ENCODE assay signal across 8 cellular contexts in genomic region chr1:114670083-114671010, GRCh38. TPM values are rescaled to one million over a fixed set of nuclear protein-coding genes. Genes with fewer than 3 reads are reported as not detected.
DNase-seq lines count a peak whose midpoint lies in the region; ATAC-seq and TF ChIP-seq lines count a peak whose summit lies in the region.

No MANE protein-coding gene starts in this region.

- peak; percentile 86 for DNase-seq in Calu3
- DNase-seq in HT-29 (ENCODE audit: low spot score): peak; percentile 79
- DNase-seq in Panc1 (ENCODE audit: low read depth, low spot score): peak; percentile 27
- peak; percentile 85 for DNase-seq in fibroblast of mammary gland (ENCODE audit: low read depth)
- DNase-seq in naive thymus-derived CD8-positive, alpha-beta T cell: peak; percentile 62 to 92 (median 80)
- peak; percentile 74 to 90 for DNase-seq in stimulated activated effector memory CD8-positive, alpha-beta T cell treated with anti-CD3 and anti-CD28 coated beads, Interleukin-12 subunit alpha, Interleukin-12 subunit beta, amount 100 ng/mL, for 72 hours (ENCODE audit: low spot score in 2 of 2)

- peak overlapping the region; percentile 75 for H3K4me3 Mint-ChIP-seq in Calu3 (ENCODE audit: low read depth, unreplicated experiment)
- peak overlapping the region; percentile 83 for H3K4me3 Mint-ChIP-seq in activated T-helper 17 cell treated with anti-CD3 and anti-CD28 coated beads, Interleukin-2, amount 50 U/mL, for 72 hours
- H3K4me3 Mint-ChIP-seq in naive thymus-derived CD8-positive, alpha-beta T cell: peak overlapping the region; percentile 91 to 99 (median 96)
- H3K4me3 Mint-ChIP-seq in stimulated activated effector memory CD8-positive, alpha-beta T cell treated with anti-CD3 and anti-CD28 coated beads, Interleukin-12 subunit alpha, Interleukin-12 subunit beta, amount 100 ng/mL, for 72 hours: peak overlapping the region; percentile 83

- H3K27ac Mint-ChIP-seq in Calu3 (ENCODE audit: unreplicated experiment): peak overlapping the region; percentile 59
- peak overlapping the region; percentile 20 for H3K27ac Mint-ChIP-seq in activated T-helper 17 cell treated with anti-CD3 and anti-CD28 coated beads, Interleukin-2, amount 50 U/mL, for 72 hours
- peak overlapping the region; percentile 65 to 98 (median 92) for H3K27ac Mint-ChIP-seq in naive thymus-derived CD8-positive, alpha-beta T cell
- H3K27ac Mint-ChIP-seq in stimulated activated effector memory CD8-positive, alpha-beta T cell treated with anti-CD3 and anti-CD28 coated beads, Interleukin-12 subunit alpha, Interleukin-12 subunit beta, amount 100 ng/mL, for 72 hours: peak overlapping the region; percentile 18

- CTCF ChIA-PET in Calu3 (lab: Charles Lee) (interaction anchor here (0.8 to 1.8 kb wide), 2 partner anchors 25 to 34 kb away, joined by 3 to 10 read pairs; partner anchors contain the start of gene AMPD1), Panc1 (lab: Charles Lee) (no interaction called here)

- peaks cover 2% of the 10 kb centered on the region; the same call in 1 of the 2 replicates for H3K27me3 ChIP-seq in Panc1 (ENCODE audit: control insufficient read depth, insufficient read depth, low read length)

- no peaks in the 10 kb centered on the region for H3K9me3 Mint-ChIP-seq in Calu3 (ENCODE audit: low read depth, unreplicated experiment)
- no peaks in the 10 kb centered on the region for H3K9me3 Mint-ChIP-seq in activated T-helper 17 cell treated with anti-CD3 and anti-CD28 coated beads, Interleukin-2, amount 50 U/mL, for 72 hours
- no peaks in the 10 kb centered on the region for H3K9me3 Mint-ChIP-seq in naive thymus-derived CD8-positive, alpha-beta T cell
- H3K9me3 Mint-ChIP-seq in stimulated activated effector memory CD8-positive, alpha-beta T cell treated with anti-CD3 and anti-CD28 coated beads, Interleukin-12 subunit alpha, Interleukin-12 subunit beta, amount 100 ng/mL, for 72 hours: no peaks in the 10 kb centered on the region

- H3K36me3 ChIP-seq in Panc1 (ENCODE audit: control insufficient read depth, insufficient read depth, low read length): no peaks in the 10 kb centered on the region; the same call in 1 of the 2 replicates

- H3K4me1 Mint-ChIP-seq in Calu3 (ENCODE audit: low read depth, unreplicated experiment): peaks cover 8% of the 10 kb centered on the region
- H3K4me1 Mint-ChIP-seq in activated T-helper 17 cell treated with anti-CD3 and anti-CD28 coated beads, Interleukin-2, amount 50 U/mL, for 72 hours: peaks cover 4% of the 10 kb centered on the region
- peaks cover 2 to 15% (median 10%) of the 10 kb centered on the region in 4 donors for H3K4me1 Mint-ChIP-seq in naive thymus-derived CD8-positive, alpha-beta T cell
- no peaks in the 10 kb centered on the region for H3K4me1 Mint-ChIP-seq in stimulated activated effector memory CD8-positive, alpha-beta T cell treated with anti-CD3 and anti-CD28 coated beads, Interleukin-12 subunit alpha, Interleukin-12 subunit beta, amount 100 ng/mL, for 72 hours

- H3K4me1 ChIP-seq in Panc1 (ENCODE audit: control insufficient read depth, insufficient read depth, low read length): no peaks in the 10 kb centered on the region

- POLR2A ChIA-PET in Panc1 (lab: Charles Lee): interaction anchor here (0.6 kb wide), 1 partner anchor 724 kb away, joined by 5 read pairs; no protein-coding TSS in a partner anchor
- POLR2A ChIA-PET in naive thymus-derived CD8-positive, alpha-beta T cell (lab: Charles Lee): interaction anchor here (0.5 to 2.3 kb wide), 3 partner anchors 45 to 190 kb away, joined by 3 to 8 read pairs (median 4); partner anchors contain the start of gene CSDE1

- H3K4me3 ChIP-seq in Panc1 (ENCODE audit: low read depth in 2 of 2, low read length in 2 of 2): peak overlapping the region; percentile 59 to 71
- H3K4me3 ChIP-seq in fibroblast of mammary gland (ENCODE audit: control insufficient read depth, low read depth, low read length): peak overlapping the region; percentile 81

- BruUV-seq in Calu3 (replicated peaks; lab: Mats Ljungman, UMichigan) (TSS peak; percentile 48), Panc1 (replicated peaks; lab: Mats Ljungman, UMichigan) (no TSS peak)

- no peak overlapping the region for H3K27ac ChIP-seq in Panc1 (ENCODE audit: low read length)

- no peak for TF ChIP-seq CTCF in Calu3 (IDR thresholded peaks at IDR 0.05; ENCODE audit: unreplicated experiment)
- TF ChIP-seq CTCF in Panc1 (IDR thresholded peaks at IDR 0.05): no peak
- TF ChIP-seq CTCF in fibroblast of mammary gland (conservative IDR thresholded peaks at IDR 0.05; ENCODE audit: control insufficient read depth, insufficient read depth, low read depth, low read length): no peak

- ATAC-seq in GM21390 (IDR thresholded peaks at IDR 0.05; ENCODE audit: unreplicated experiment) (peak; percentile 98), Panc1 (peak; percentile 99)
- peak; percentile 98 for ATAC-seq in activated T-helper 17 cell treated with anti-CD3 and anti-CD28 coated beads, Interleukin-2, amount 50 U/mL, for 72 hours (replicated peaks)
- ATAC-seq in naive thymus-derived CD8-positive, alpha-beta T cell: peak; percentile 93 to 95
- peak; percentile 98 for ATAC-seq in stimulated activated effector memory CD8-positive, alpha-beta T cell treated with anti-CD3 and anti-CD28 coated beads, Interleukin-12 subunit alpha, Interleukin-12 subunit beta, amount 100 ng/mL, for 72 hours

- in situ Hi-C loops in Panc1 (cut with HindIII; ENCODE audit: low pct_unique_long_range_greater_than_20kb, low sequenced_read_pairs): no loop called here

- peaks cover 12% of the 10 kb centered on the region for H3K27me3 Mint-ChIP-seq in Calu3 (ENCODE audit: unreplicated experiment)
- H3K27me3 Mint-ChIP-seq in activated T-helper 17 cell treated with anti-CD3 and anti-CD28 coated beads, Interleukin-2, amount 50 U/mL, for 72 hours: no peaks in the 10 kb centered on the region
- H3K27me3 Mint-ChIP-seq in naive thymus-derived CD8-positive, alpha-beta T cell: peaks cover 4 to 28% (median 11%) of the 10 kb centered on the region in 5 donors

- intact Hi-C loops in Calu3 (cut with micrococcal nuclease; ENCODE audit: unreplicated experiment) (loop anchor here (2.0 kb wide), 2 partner anchors 50 to 324 kb away; no protein-coding TSS in a partner anchor), Panc1 (cut with micrococcal nuclease; ENCODE audit: unreplicated experiment) (loop anchor here (5.0 kb wide), 1 partner anchor 323 kb away; no protein-coding TSS in a partner anchor)

- H3K36me3 Mint-ChIP-seq in Calu3 (ENCODE audit: insufficient read depth, unreplicated experiment): peaks cover 12% of the 10 kb centered on the region
- no peaks in the 10 kb centered on the region for H3K36me3 Mint-ChIP-seq in activated T-helper 17 cell treated with anti-CD3 and anti-CD28 coated beads, Interleukin-2, amount 50 U/mL, for 72 hours (ENCODE audit: low read depth)
- no peaks in the 10 kb centered on the region for H3K36me3 Mint-ChIP-seq in naive thymus-derived CD8-positive, alpha-beta T cell
- no peaks in the 10 kb centered on the region for H3K36me3 Mint-ChIP-seq in stimulated activated effector memory CD8-positive, alpha-beta T cell treated with anti-CD3 and anti-CD28 coated beads, Interleukin-12 subunit alpha, Interleukin-12 subunit beta, amount 100 ng/mL, for 72 hours

- H3K9me3 ChIP-seq in Panc1 (ENCODE audit: control insufficient read depth, insufficient read depth, low read depth, low read length): no peaks in the 10 kb centered on the region

RNA-seq across cellular contexts. Expression of gene DENND2C, which starts 0.5 kb away (rescaled TPM):
- total RNA-seq in Calu3 (2022) (1.2 and 1.3 TPM in 2 replicates), Panc1 (2021; ENCODE audit: unreplicated experiment) (1.1 TPM)
- total RNA-seq in HT-29 (2014; rRNA removed; shearing (Covaris generic)): not detected in 2 replicates
- 0.24 TPM for polyA plus RNA-seq in Panc1 (2012; ENCODE audit: insufficient read length)
- total RNA-seq in activated T-helper 17 cell treated with anti-CD3 and anti-CD28 coated beads, Interleukin-2, amount 50 U/mL, for 72 hours: 1 to 10 TPM; 1.0 to 1.4 TPM
- total RNA-seq in naive thymus-derived CD8-positive, alpha-beta T cell: 1 to 10 TPM; 1.9 to 2.3 TPM
- polyA plus RNA-seq in naive thymus-derived CD8-positive, alpha-beta T cell: 1 to 10 TPM in 1 of 3 donors, under 1 TPM in 2; 0.44 to 1.0 (median 0.77) TPM

RNA-seq across cellular contexts. Expression of gene AMPD1, which starts 25.0 kb away (rescaled TPM):
- total RNA-seq in Calu3 (2022) (not detected in 2 replicates), Panc1 (2021; ENCODE audit: unreplicated experiment) (not detected)
- not detected in 2 replicates for total RNA-seq in HT-29 (2014; rRNA removed; shearing (Covaris generic))
- not detected for polyA plus RNA-seq in Panc1 (2012; ENCODE audit: insufficient read length)
- total RNA-seq in activated T-helper 17 cell treated with anti-CD3 and anti-CD28 coated beads, Interleukin-2, amount 50 U/mL, for 72 hours: not detected
- total RNA-seq in naive thymus-derived CD8-positive, alpha-beta T cell: not detected
- polyA plus RNA-seq in naive thymus-derived CD8-positive, alpha-beta T cell: not detected

RNA-seq across cellular contexts. Expression of gene NRAS, which starts 46.2 kb away (rescaled TPM):
- total RNA-seq in Calu3 (2022) (29.1 and 29.4 TPM in 2 replicates), Panc1 (2021; ENCODE audit: unreplicated experiment) (50.2 TPM)
- 20.9 and 22.6 TPM in 2 replicates for total RNA-seq in HT-29 (2014; rRNA removed; shearing (Covaris generic))
- polyA plus RNA-seq in Panc1 (2012; ENCODE audit: insufficient read length): 20.0 TPM
- total RNA-seq in activated T-helper 17 cell treated with anti-CD3 and anti-CD28 coated beads, Interleukin-2, amount 50 U/mL, for 72 hours: 10 to 100 TPM; 45.5 to 54.8 TPM
- 10 to 100 TPM; 28.1 to 28.2 TPM for total RNA-seq in naive thymus-derived CD8-positive, alpha-beta T cell
- polyA plus RNA-seq in naive thymus-derived CD8-positive, alpha-beta T cell: 10 to 100 TPM; 25.5 to 33.3 (median 29.6) TPM

Comparison
In these comparisons a context has a peak if more than half of its experiments do, and no peak if none do; other contexts are left out.
1. DNase-seq: peak in every context shown above with its lines; median percentile 86 in Calu3; 85 in fibroblast of mammary gland; 82 in stimulated activated effector memory CD8-positive, alpha-beta T cell treated with anti-CD3 and anti-CD28 coated beads, Interleukin-12 subunit alpha, Interleukin-12 subunit beta, amount 100 ng/mL, for 72 hours; 80 in naive thymus-derived CD8-positive, alpha-beta T cell; 79 in HT-29; 27 in Panc1.
2. H3K27ac Mint-ChIP-seq: peak in every context shown above with its lines; median percentile 92 in naive thymus-derived CD8-positive, alpha-beta T cell; 59 in Calu3; 20 in activated T-helper 17 cell treated with anti-CD3 and anti-CD28 coated beads, Interleukin-2, amount 50 U/mL, for 72 hours; 18 in stimulated activated effector memory CD8-positive, alpha-beta T cell treated with anti-CD3 and anti-CD28 coated beads, Interleukin-12 subunit alpha, Interleukin-12 subunit beta, amount 100 ng/mL, for 72 hours.